22 cellular contexts compared by ENCODE assay signal in the genomic region with DNA sequence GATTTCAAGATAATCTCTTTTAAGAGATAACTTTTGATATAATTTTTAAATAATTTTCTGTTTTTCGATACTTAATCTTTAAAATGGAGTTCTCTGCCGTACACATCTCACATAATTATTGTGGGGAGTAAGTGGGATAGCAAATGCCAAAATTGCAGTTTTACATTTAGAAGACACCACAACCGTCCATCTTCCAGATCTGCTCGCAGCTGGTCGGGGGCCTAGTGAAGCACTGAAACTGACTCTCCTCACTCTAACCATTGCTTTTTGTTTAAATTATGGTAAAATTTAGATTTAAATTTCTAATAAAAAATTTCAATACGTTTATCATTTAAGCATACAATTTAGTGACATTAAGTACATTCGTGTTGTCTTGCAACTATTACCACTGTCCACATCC.
"Had no signal": no experiment of that assay in that cellular context is flagged by ENCODE, and none has a peak within 500 bp of the region (broad histone marks: within the 10 kb centered on the region; RNA-seq: fewer than 3 reads in every experiment).

No MANE protein-coding gene starts in this region.

- H3K36me3 ChIP-seq: MG63 had no signal

- FAIRE-seq: HTR-8/SVneo had no signal

- H3K4me3 ChIP-seq: MG63 had no signal

- H3K27ac ChIP-seq: HL-60, RWPE1 had no signal

- H3K27me3 ChIP-seq: MG63 had no signal

- H3K4me2 ChIP-seq: SK-N-SH had no signal

- H3K9ac ChIP-seq: SK-N-SH had no signal

- DNase-seq: Karpas-422, KBM-7, MG63, MV-4-11, NCI-H1048, NCI-H1105, NCI-H1417, NCI-H1436 treated with DMSO at 0.1 percent for 48 hours, NCI-H1694, NCI-H187 treated with DMSO at 0.1 percent for 48 hours, NCI-H2029 treated with DMSO at 0.1 percent for 48 hours, NCI-H2171 treated with DMSO at 0.1 percent for 48 hours, NCI-H345, NCI-H446 treated with DMSO at 0.1 percent for 48 hours, NCI-H524, NCI-H526 treated with DMSO at 0.1 percent for 48 hours, NCI-H748 treated with DMSO at 0.1 percent for 48 hours, SHP77, SK-N-SH had no signal

- H3K9me3 ChIP-seq: MG63, SK-N-SH had no signal
